In genomic region chr20:21714297-21715192, GRCh38 we compare ENCODE assay signal across 31 cellular contexts. TPM values are rescaled to one million over a fixed set of nuclear protein-coding genes. Genes with fewer than 3 reads are reported as not detected.
DNase-seq lines count a peak whose midpoint lies in the region; ATAC-seq, FAIRE-seq and TF ChIP-seq lines count a peak whose summit lies in the region.
"Had no signal": no experiment of that assay in that cellular context is flagged by ENCODE, and none has a peak within 500 bp of the region (broad histone marks: within the 10 kb centered on the region; RNA-seq: fewer than 3 reads in every experiment).

No MANE protein-coding gene starts in this region.

- H3K36me3 Mint-ChIP-seq in stimulated activated naive B cell treated with anti-CD40 and anti-IgM and Interleukin-4, amounts not matched to agents 10 μg/mL and 1 μg/mL and 100 μg/mL, for 72 hours = no peaks in the 10 kb centered on the region
- H3K36me3 Mint-ChIP-seq: naive thymus-derived CD4-positive, alpha-beta T cell had no signal

- TF ChIP-seq RAD21 in HepG2 (CRISPR knock-in tag; IDR thresholded peaks at IDR 0.05) = no peak

- H3K4me3 Mint-ChIP-seq in stimulated activated naive B cell treated with anti-CD40 and anti-IgM and Interleukin-4, amounts not matched to agents 10 μg/mL and 1 μg/mL and 100 μg/mL, for 72 hours = peak overlapping the region in 1 of 2 donors; percentile 8
- H3K4me3 Mint-ChIP-seq: activated CD4-positive, alpha-beta T cell treated with anti-CD3 and anti-CD28 coated beads, Interleukin-2, amount 10 ng/mL, durations not matched to agents 7 days and 5 days; activated naive CD4-positive, alpha-beta T cell treated with anti-CD3 and anti-CD28 coated beads for 36 hours; naive thymus-derived CD4-positive, alpha-beta T cell had no signal

- no peak overlapping the region for H3K4me2 ChIP-seq in HepG2 (ENCODE audit: low read depth, low read length)
- H3K4me2 ChIP-seq: KMS-11 had no signal

- peaks cover 3 to 5% of the 10 kb centered on the region in 2 donors for H3K4me1 Mint-ChIP-seq in stimulated activated naive B cell treated with anti-CD40 and anti-IgM and Interleukin-4, amounts not matched to agents 10 μg/mL and 1 μg/mL and 100 μg/mL, for 72 hours
- H3K4me1 Mint-ChIP-seq: activated CD4-positive, alpha-beta T cell treated with anti-CD3 and anti-CD28 coated beads, Interleukin-2, amount 10 ng/mL, durations not matched to agents 7 days and 5 days had no signal

- H3K4me3 ChIP-seq in NT2/D1 (ENCODE audit: insufficient read length, low read depth) (peak overlapping the region; percentile 55), gastroesophageal sphincter (no peak overlapping the region), HepG2 (replicated peaks in 1 of 3; ENCODE audit: insufficient read depth in 1 of 3, low read depth in 2 of 3, low read length in 3 of 3) (no peak overlapping the region), spleen (no peak overlapping the region)
- H3K4me3 ChIP-seq: cardiac muscle cell, esophagus muscularis mucosa, pancreas, sigmoid colon, upper lobe of left lung had no signal

- intact Hi-C loops in HepG2 (cut with micrococcal nuclease; ENCODE audit: unreplicated experiment) (loop anchor here (10.0 kb wide), 1 partner anchor 600 kb away; no protein-coding TSS in a partner anchor), spleen (cut with DNase I; ENCODE audit: low total_unique reads) (loop anchor here (10.0 kb wide), 1 partner anchor 590 kb away; no protein-coding TSS in a partner anchor)

- H3K27me3 Mint-ChIP-seq in stimulated activated naive B cell treated with anti-CD40 and anti-IgM and Interleukin-4, amounts not matched to agents 10 μg/mL and 1 μg/mL and 100 μg/mL, for 72 hours = peaks cover 61 to 70% of the 10 kb centered on the region in 2 donors

- H3K36me3 ChIP-seq in NT2/D1 (ENCODE audit: insufficient read depth, insufficient read length, low read length) (no peaks in the 10 kb centered on the region), gastroesophageal sphincter (no peaks in the 10 kb centered on the region), HepG2 (replicated peaks in 1 of 2; ENCODE audit: control insufficient read depth in 1 of 2, insufficient read depth in 2 of 2, low read length in 2 of 2) (no peaks in the 10 kb centered on the region), spleen (no peaks in the 10 kb centered on the region)
- H3K36me3 ChIP-seq: cardiac muscle cell, esophagus muscularis mucosa, pancreas, sigmoid colon, upper lobe of left lung, WERI-Rb-1 had no signal

- H3K9me3 Mint-ChIP-seq in stimulated activated naive B cell treated with anti-CD40 and anti-IgM and Interleukin-4, amounts not matched to agents 10 μg/mL and 1 μg/mL and 100 μg/mL, for 72 hours = no peaks in the 10 kb centered on the region
- H3K9me3 Mint-ChIP-seq: activated CD4-positive, alpha-beta T cell treated with anti-CD3 and anti-CD28 coated beads, Interleukin-2, amount 10 ng/mL, durations not matched to agents 7 days and 5 days; activated naive CD4-positive, alpha-beta T cell treated with anti-CD3 and anti-CD28 coated beads for 36 hours had no signal

- H2AFZ ChIP-seq in HepG2 (ENCODE audit: low read length) = no peak overlapping the region

- no peak for FAIRE-seq in HepG2 (lab: Jason Lieb, UNC)
- FAIRE-seq: D721Med, pancreas had no signal

- no peaks in the 10 kb centered on the region for H4K20me1 ChIP-seq in HepG2 (ENCODE audit: insufficient read depth, low read length)

- no peak for TF ChIP-seq CTCF in gastroesophageal sphincter (IDR thresholded peaks at IDR 0.05)
- no peak for TF ChIP-seq CTCF in HepG2 (CRISPR knock-in tag; IDR thresholded peaks at IDR 0.05)
- TF ChIP-seq CTCF in spleen (IDR thresholded peaks at IDR 0.05 in 8 of 11, conservative IDR thresholded peaks at IDR 0.05 in 3 of 11) = no peak

- H3K27ac ChIP-seq in gastroesophageal sphincter (no peak overlapping the region), HepG2 (ENCODE audit: extremely low read length, insufficient read depth, low read length) (no peak overlapping the region), spleen (no peak overlapping the region)
- H3K27ac ChIP-seq: cardiac muscle cell, esophagus muscularis mucosa, KMS-11, pancreas, sigmoid colon, upper lobe of left lung, WERI-Rb-1 had no signal

- in situ Hi-C loops in HepG2 (cut with HindIII; ENCODE audit: extremely low pct_ligation_motif_present, low pct_unique_long_range_greater_than_20kb) = no loop called here

- no peak for DNase-seq in NT2/D1 (ENCODE audit: low read depth, low spot score)
- no peak for DNase-seq in HepG2 (ENCODE audit: low spot score)
- DNase-seq in stimulated activated naive B cell treated with anti-CD40 and anti-IgM and Interleukin-4, amounts not matched to agents 10 μg/mL and 1 μg/mL and 100 μg/mL, for 72 hours = no peak
- no peak for DNase-seq in spleen
- no peak for DNase-seq in GDM1 (lab: John Stamatoyannopoulos, UW)
- DNase-seq: activated CD4-positive, alpha-beta T cell treated with anti-CD3 and anti-CD28 coated beads, Interleukin-2, amount 10 ng/mL, durations not matched to agents 7 days and 5 days; activated naive CD4-positive, alpha-beta T cell treated with anti-CD3 and anti-CD28 coated beads for 36 hours; activated T-cell treated with anti-CD3 and anti-CD28 coated beads, Interleukin-2, amount 50 U/mL, for 48 hours; anterior cingulate cortex; cortex of kidney; EL; foreskin melanocyte; hippocampal formation; naive thymus-derived CD4-positive, alpha-beta T cell; NCI-H2171; NCI-H526 treated with DMSO at 0.1 percent for 48 hours; RPMI8226; sigmoid colon; stimulated activated CD4-positive, alpha-beta T cell treated with anti-CD3 and anti-CD28 coated beads, Interleukin-15, amount 100 ng/mL, for 24 hours; stimulated activated CD8-positive, alpha-beta memory T cell treated with anti-CD3 and anti-CD28 coated beads, Interleukin-4, amount 100 ng/mL, for 48 hours; WERI-Rb-1 had no signal

- H3K9ac ChIP-seq in NT2/D1 (ENCODE audit: insufficient read length, low read depth) = peak overlapping the region; percentile 56
- no peak overlapping the region for H3K9ac ChIP-seq in HepG2 (ENCODE audit: insufficient read depth, low read depth, low read length)
- H3K9ac ChIP-seq: KMS-11 had no signal

- no TSS peak for BruUV-seq in HepG2 (replicated peaks; lab: Mats Ljungman, UMichigan)

- TF ChIP-seq POLR2A in gastroesophageal sphincter (IDR thresholded peaks at IDR 0.05) (no peak), HepG2 (IDR thresholded peaks at IDR 0.05; ENCODE audit: insufficient read depth in 1 of 2, low read depth in 2 of 2, low read length in 2 of 2) (no peak), spleen (IDR thresholded peaks at IDR 0.05) (no peak)

- CTCF ChIA-PET in HepG2 (lab: Yijun Ruan, JAX; ENCODE audit: low intra/inter-chr PET ratio, low total read pairs) = no interaction called here

- H3K27me3 ChIP-seq in NT2/D1 (ENCODE audit: insufficient read depth, insufficient read length) = peaks cover 84% of the 10 kb centered on the region
- H3K27me3 ChIP-seq in gastroesophageal sphincter = peaks cover 91% of the 10 kb centered on the region
- peaks cover 13 to 68% of the 10 kb centered on the region in 2 experiments for H3K27me3 ChIP-seq in HepG2 (ENCODE audit: control insufficient read depth in 1 of 2, insufficient read depth in 2 of 2, low read length in 2 of 2)
- peaks cover 4 to 98% (median 65%) of the 10 kb centered on the region in 7 donors for H3K27me3 ChIP-seq in spleen (replicated peaks in 1 of 7)

- ATAC-seq in gastroesophageal sphincter (peak; percentile 34), HepG2 (peak; percentile 32; the same call in 2 of the 3 replicates), GM21367 (IDR thresholded peaks at IDR 0.05; ENCODE audit: unreplicated experiment) (no peak), GM21447 (IDR thresholded peaks at IDR 0.05; ENCODE audit: unreplicated experiment) (no peak)
- ATAC-seq in stimulated activated naive B cell treated with anti-CD40 and anti-IgM and Interleukin-4, amounts not matched to agents 10 μg/mL and 1 μg/mL and 100 μg/mL, for 72 hours (replicated peaks) = no peak
- ATAC-seq: left lobe of liver; naive thymus-derived CD4-positive, alpha-beta T cell; pancreas had no signal

- H3K27ac Mint-ChIP-seq in stimulated activated naive B cell treated with anti-CD40 and anti-IgM and Interleukin-4, amounts not matched to agents 10 μg/mL and 1 μg/mL and 100 μg/mL, for 72 hours = peak overlapping the region; percentile 32
- H3K27ac Mint-ChIP-seq: activated CD4-positive, alpha-beta T cell treated with anti-CD3 and anti-CD28 coated beads, Interleukin-2, amount 10 ng/mL, durations not matched to agents 7 days and 5 days; activated naive CD4-positive, alpha-beta T cell treated with anti-CD3 and anti-CD28 coated beads for 36 hours had no signal

- no peaks in the 10 kb centered on the region for H3K9me3 ChIP-seq in NT2/D1 (ENCODE audit: insufficient read depth, low read length)
- no peaks in the 10 kb centered on the region for H3K9me3 ChIP-seq in gastroesophageal sphincter
- H3K9me3 ChIP-seq in HepG2 (ENCODE audit: low read length) = no peaks in the 10 kb centered on the region
- H3K9me3 ChIP-seq in spleen = no peaks in the 10 kb centered on the region
- H3K9me3 ChIP-seq: esophagus muscularis mucosa, pancreas, sigmoid colon, upper lobe of left lung had no signal

- H3K79me2 ChIP-seq in HepG2 (ENCODE audit: insufficient read depth, low read length) = no peaks in the 10 kb centered on the region

- TF ChIP-seq EP300 in gastroesophageal sphincter (IDR thresholded peaks at IDR 0.05) (no peak), HepG2 (IDR thresholded peaks at IDR 0.05; ENCODE audit: low read depth in 2 of 2, low read length in 2 of 2) (no peak), HepG2 (CRISPR knock-in tag; IDR thresholded peaks at IDR 0.05; ENCODE audit: borderline replicate concordance) (no peak)

- H3K4me1 ChIP-seq in NT2/D1 (ENCODE audit: insufficient read depth, insufficient read length) = no peaks in the 10 kb centered on the region
- peaks cover 0 to 5% (median 0%) of the 10 kb centered on the region in 3 donors for H3K4me1 ChIP-seq in gastroesophageal sphincter
- no peaks in the 10 kb centered on the region for H3K4me1 ChIP-seq in HepG2 (ENCODE audit: insufficient read depth, low read length)
- peaks cover 0 to 12% (median 0%) of the 10 kb centered on the region in 6 donors for H3K4me1 ChIP-seq in spleen
- H3K4me1 ChIP-seq: pancreas had no signal

- POLR2A ChIA-PET in HepG2 (lab: Yijun Ruan, JAX) = no interaction called here

- 1 to 2% methylated on average over 15 to 22 of the region's 54 CpGs for WGBS in gastroesophageal sphincter (ENCODE audit: low coverage in 1 of 2), 2 donors
- 44% methylated on average over 42 of the region's 54 CpGs for WGBS in HepG2 (ENCODE audit: low lambda C conversion rate)
- WGBS in spleen, 5 donors = 4 to 7% (median 5%) methylated on average over 17 to 54 of the region's 54 CpGs

RNA-seq across cellular contexts. Expression of gene PAX1, which starts 9.1 kb away (rescaled TPM):
- total RNA-seq in gastroesophageal sphincter (not detected), HepG2 (2016; rRNA removed; fragmentation: Illumina TruSeq; extraction: Trizol) (not detected in 2 replicates), spleen (not detected)
- not detected in 2 replicates for total RNA-seq in HepG2 (2016; cell fraction: cytosol; rRNA removed; fragmentation: Illumina TruSeq; extraction: Trizol; ENCODE audit: low read depth)
- total RNA-seq in HepG2 (2016; cell fraction: insoluble cytoplasmic fraction; rRNA removed; fragmentation: Illumina TruSeq; extraction: Trizol) = not detected in 2 replicates
- total RNA-seq in HepG2 (2016; cell fraction: membrane; rRNA removed; fragmentation: Illumina TruSeq; extraction: Trizol) = not detected in 2 replicates
- total RNA-seq in HepG2 (2016; cell fraction: nucleus; rRNA removed; fragmentation: Illumina TruSeq; extraction: Trizol) = not detected in 2 replicates
- polyA plus RNA-seq in HepG2 (2011; rRNA removed) (not detected in 2 replicates), spleen (not detected)
- not detected in 2 replicates for polyA plus RNA-seq in HepG2 (2011; cell fraction: cytosol; rRNA removed)
- polyA plus RNA-seq in HepG2 (2011; cell fraction: nucleus; rRNA removed) = not detected in 2 replicates
- polyA plus RNA-seq in HepG2 (2012) = not detected in 2 replicates
- polyA plus RNA-seq in HepG2 (2016; cell fraction: cytosol; fragmentation: Illumina TruSeq; extraction: Trizol; ENCODE audit: low read depth) = not detected in 2 replicates
- not detected in 2 replicates for polyA plus RNA-seq in HepG2 (2016; cell fraction: insoluble cytoplasmic fraction; fragmentation: Illumina TruSeq; extraction: Trizol; ENCODE audit: low read depth)
- polyA plus RNA-seq in HepG2 (2016; cell fraction: membrane; fragmentation: Illumina TruSeq; extraction: Trizol; ENCODE audit: low read depth) = not detected in 2 replicates
- not detected in 2 replicates for polyA plus RNA-seq in HepG2 (2016; cell fraction: nucleus; fragmentation: Illumina TruSeq; extraction: Trizol; ENCODE audit: insufficient read depth, low read depth)
- not detected in 2 replicates for polyA minus RNA-seq in HepG2 (2011; rRNA and poly(A)+ RNA removed; ENCODE audit: low replicate concordance)
- not detected in 2 replicates for polyA minus RNA-seq in HepG2 (2011; cell fraction: cytosol; rRNA and poly(A)+ RNA removed)
- polyA minus RNA-seq in HepG2 (2011; cell fraction: nucleus; rRNA and poly(A)+ RNA removed) = not detected in 2 replicates
- total RNA-seq: activated CD4-positive, alpha-beta T cell treated with anti-CD3 and anti-CD28 coated beads, Interleukin-2, amount 10 ng/mL, durations not matched to agents 7 days and 5 days; activated naive CD4-positive, alpha-beta T cell treated with anti-CD3 and anti-CD28 coated beads for 36 hours; cardiac muscle cell; esophagus muscularis mucosa; left lobe of liver; naive thymus-derived CD4-positive, alpha-beta T cell; pancreas had no signal
- polyA plus RNA-seq: cardiac muscle cell; naive thymus-derived CD4-positive, alpha-beta T cell; pancreas; sigmoid colon had no signal

Comparison
In these comparisons a context has a peak if more than half of its experiments do, and no peak if none do; other contexts are left out.
1. ATAC-seq: peak in gastroesophageal sphincter (single experiment) and HepG2 (single experiment); none in stimulated activated naive B cell treated with anti-CD40 and anti-IgM and Interleukin-4, amounts not matched to agents 10 μg/mL and 1 μg/mL and 100 μg/mL, for 72 hours (0 of 2), GM21367 (single experiment) and GM21447 (single experiment).